In genomic region chr16:89404561-89404960, GRCh38 we compare ENCODE assay signal across 14 cellular contexts.
DNase-seq lines count a peak whose midpoint lies in the region; ATAC-seq, FAIRE-seq and TF ChIP-seq lines count a peak whose summit lies in the region.
"Had no signal": no experiment of that assay in that cellular context is flagged by ENCODE, and none has a peak within 500 bp of the region (broad histone marks: within the 10 kb centered on the region; RNA-seq: fewer than 3 reads in every experiment).

No MANE protein-coding gene starts in this region.

- H3K27ac ChIP-seq in RWPE1 (peak overlapping the region; percentile 83), endodermal cell (ENCODE audit: low read depth, low read length) (no peak overlapping the region), pancreas (peak overlapping the region in 3 of 4 donors; percentile 17 to 26 (median 19))
- H3K27ac ChIP-seq: neural progenitor cell had no signal

- H3K9me3 ChIP-seq in endodermal cell (ENCODE audit: control insufficient read depth, low read length): no peaks in the 10 kb centered on the region
- no peaks in the 10 kb centered on the region for H3K9me3 ChIP-seq in pancreas

- ATAC-seq in activated CD4-positive, alpha-beta T cell treated with anti-CD3 and anti-CD28 coated beads for 36 hours: no peak
- peak; percentile 42 to 80 (median 62) for ATAC-seq in pancreas
- no peak for ATAC-seq in SK-N-SH treated with all-trans-retinoic acid at 6 μM for 48 hours
- no peak for ATAC-seq in HG02798 (IDR thresholded peaks at IDR 0.05; ENCODE audit: poor library complexity, unreplicated experiment)
- no peak for ATAC-seq in HG02759 (IDR thresholded peaks at IDR 0.05; ENCODE audit: unreplicated experiment)

- H3K36me3 Mint-ChIP-seq in activated CD4-positive, alpha-beta T cell treated with anti-CD3 and anti-CD28 coated beads for 36 hours (ENCODE audit: low read depth): peaks cover 17% of the 10 kb centered on the region
- no peaks in the 10 kb centered on the region for H3K36me3 Mint-ChIP-seq in endodermal cell (ENCODE audit: low read depth)

- H3K9ac ChIP-seq in endodermal cell (ENCODE audit: extremely low read depth, low read length, poor library complexity, severe bottlenecking): no peak overlapping the region
- H3K9ac ChIP-seq: neural progenitor cell had no signal

- H3K9me3 Mint-ChIP-seq in activated CD4-positive, alpha-beta T cell treated with anti-CD3 and anti-CD28 coated beads for 36 hours (ENCODE audit: low read depth): no peaks in the 10 kb centered on the region
- no peaks in the 10 kb centered on the region for H3K9me3 Mint-ChIP-seq in endodermal cell
- H3K9me3 Mint-ChIP-seq: neural progenitor cell had no signal

- H3K36me3 ChIP-seq in endodermal cell (ENCODE audit: control insufficient read depth, insufficient read depth, low read length) (no peaks in the 10 kb centered on the region), pancreas (no peaks in the 10 kb centered on the region)
- H3K36me3 ChIP-seq: neural progenitor cell had no signal

- DNase-seq in activated CD4-positive, alpha-beta T cell treated with anti-CD3 and anti-CD28 coated beads for 36 hours: no peak
- no peak for DNase-seq in activated CD4-positive, alpha-beta T cell treated with anti-CD3 and anti-CD28 coated beads for 48 hours
- DNase-seq in RWPE1 (ENCODE audit: low spot score) (peak; percentile 52), endodermal cell (no peak), pancreas (peak in 4 of 6 donors; percentile 53 to 59 (median 58))
- DNase-seq: cerebellar nuclear complex, H7, kidney glomerular epithelial cell, NCI-H510A treated with DMSO at 0.1 percent for 48 hours, SHP77 had no signal

- POLR2A ChIA-PET in activated CD4-positive, alpha-beta T cell treated with anti-CD3 and anti-CD28 coated beads for 36 hours (lab: Charles Lee): no interaction called here
- POLR2A ChIA-PET in RWPE1 (lab: Yijun Ruan, JAX; ENCODE audit: low non-redundant PET): no interaction called here

- FAIRE-seq in pancreas (lab: Jason Lieb, UNC): no peak

- no peaks in the 10 kb centered on the region for H3K27me3 Mint-ChIP-seq in activated CD4-positive, alpha-beta T cell treated with anti-CD3 and anti-CD28 coated beads for 36 hours
- no peaks in the 10 kb centered on the region for H3K27me3 Mint-ChIP-seq in endodermal cell (ENCODE audit: insufficient read depth)

- 94 to 95% methylated on average over 5 to 6 of the region's 8 CpGs for WGBS in endodermal cell (ENCODE audit: insufficient coverage in 1 of 2, insufficient read length in 1 of 2), 2 experiments
- WGBS in pancreas, 2 donors: 51 to 55% methylated on average over 8 of the region's 8 CpGs

- H3K4me3 ChIP-seq in endodermal cell (ENCODE audit: low read length): no peak overlapping the region
- no peak overlapping the region for H3K4me3 ChIP-seq in pancreas
- H3K4me3 ChIP-seq: neural progenitor cell had no signal

- peaks cover 82% of the 10 kb centered on the region for H3K4me1 Mint-ChIP-seq in activated CD4-positive, alpha-beta T cell treated with anti-CD3 and anti-CD28 coated beads for 36 hours
- peaks cover 58% of the 10 kb centered on the region for H3K4me1 Mint-ChIP-seq in endodermal cell

- H3K27me3 ChIP-seq in endodermal cell (ENCODE audit: control insufficient read depth, insufficient read depth, low read length, poor library complexity, severe bottlenecking) (no peaks in the 10 kb centered on the region), pancreas (no peaks in the 10 kb centered on the region)
- H3K27me3 ChIP-seq: neural progenitor cell had no signal

- intact Hi-C loops in activated CD4-positive, alpha-beta T cell treated with anti-CD3 and anti-CD28 coated beads for 36 hours (cut with DNase I, micrococcal nuclease): no loop called here
- intact Hi-C loops in pancreas (cut with DNase I): loop anchor here in 1 of 3 donors (10.0 kb wide), 1 partner anchor 60 kb away; no protein-coding TSS in a partner anchor

- no peak for TF ChIP-seq CTCF in RWPE1 (conservative IDR thresholded peaks at IDR 0.05; ENCODE audit: low read depth)
- TF ChIP-seq CTCF in endodermal cell (conservative IDR thresholded peaks at IDR 0.05): no peak
- no peak for TF ChIP-seq CTCF in pancreas (IDR thresholded peaks at IDR 0.05)

- H3K4me1 ChIP-seq in endodermal cell (ENCODE audit: control insufficient read depth, insufficient read depth, low read length): peaks cover 19% of the 10 kb centered on the region
- H3K4me1 ChIP-seq in pancreas: peaks cover 33 to 62% (median 55%) of the 10 kb centered on the region in 3 donors

- H3K4me3 Mint-ChIP-seq in activated CD4-positive, alpha-beta T cell treated with anti-CD3 and anti-CD28 coated beads for 36 hours: no peak overlapping the region
- no peak overlapping the region for H3K4me3 Mint-ChIP-seq in endodermal cell
- H3K4me3 Mint-ChIP-seq: neural progenitor cell had no signal

- CTCF ChIA-PET in activated CD4-positive, alpha-beta T cell treated with anti-CD3 and anti-CD28 coated beads for 36 hours (lab: Charles Lee): no interaction called here
- CTCF ChIA-PET in RWPE1 (lab: Yijun Ruan, JAX): interaction anchor here (0.6 kb wide), 1 partner anchor 84 kb away, joined by 3 read pairs; no protein-coding TSS in a partner anchor

- peak overlapping the region; percentile 88 for H3K27ac Mint-ChIP-seq in activated CD4-positive, alpha-beta T cell treated with anti-CD3 and anti-CD28 coated beads for 36 hours
- H3K27ac Mint-ChIP-seq in endodermal cell: peak overlapping the region; percentile 26
- H3K27ac Mint-ChIP-seq: neural progenitor cell had no signal

TF ChIP-seq in SK-N-SH treated with all-trans-retinoic acid at 6 μM for 48 hours, 23 proteins besides CTCF, POLR2A, EP300 and RAD21:
- TF ChIP-seq CSDC2 (CRISPR knock-in tag; IDR thresholded peaks at IDR 0.05): no peak
- no peak for TF ChIP-seq ZFP3 (CRISPR knock-in tag; IDR thresholded peaks at IDR 0.05)
- no peak for TF ChIP-seq TOX (CRISPR knock-in tag; IDR thresholded peaks at IDR 0.05; ENCODE audit: borderline replicate concordance)
- TF ChIP-seq ZNF70 (CRISPR knock-in tag; IDR thresholded peaks at IDR 0.05): no peak
- no peak for TF ChIP-seq TCF4 (CRISPR knock-in tag; IDR thresholded peaks at IDR 0.05; ENCODE audit: borderline replicate concordance)
- no peak for TF ChIP-seq PPARA (CRISPR knock-in tag; IDR thresholded peaks at IDR 0.05; ENCODE audit: borderline replicate concordance)
- no peak for TF ChIP-seq TSHZ2 (CRISPR knock-in tag; IDR thresholded peaks at IDR 0.05)
TF ChIP-seq in SK-N-SH treated with all-trans-retinoic acid at 6 μM for 48 hours: peak in this region for 0.

Comparison
In these comparisons a context has a peak if more than half of its experiments do, and no peak if none do; other contexts are left out.
1. ATAC-seq: peak in pancreas (4 of 4); none in activated CD4-positive, alpha-beta T cell treated with anti-CD3 and anti-CD28 coated beads for 36 hours (single experiment), SK-N-SH treated with all-trans-retinoic acid at 6 μM for 48 hours (single experiment), HG02798 (single experiment) and HG02759 (single experiment).
2. DNase-seq: peak in RWPE1 (single experiment) and pancreas (4 of 6); none in activated CD4-positive, alpha-beta T cell treated with anti-CD3 and anti-CD28 coated beads for 36 hours (single experiment), activated CD4-positive, alpha-beta T cell treated with anti-CD3 and anti-CD28 coated beads for 48 hours (single experiment) and endodermal cell (single experiment).